ENCODE assay signal across 16 cellular contexts in genomic region chr2:45700407-45701013, GRCh38. TPM values are rescaled to one million over a fixed set of nuclear protein-coding genes. Genes with fewer than 3 reads are reported as not detected.
A peak's percentile ranks its signal among the peaks of the same experiment; 100 is the strongest.
DNase-seq lines count a peak whose midpoint lies in the region; ATAC-seq, FAIRE-seq and TF ChIP-seq lines count a peak whose summit lies in the region.
"Had no signal": no experiment of that assay in that cellular context is flagged by ENCODE, and none has a peak within 500 bp of the region (broad histone marks: within the 10 kb centered on the region; RNA-seq: fewer than 3 reads in every experiment).

No MANE protein-coding gene starts in this region.

- no peak for DNase-seq in GM13977 (ENCODE audit: low spot score)
- DNase-seq in MM.1S = no peak
- DNase-seq in effector memory CD8-positive, alpha-beta T cell = no peak
- no peak for DNase-seq in smooth muscle cell (lab: John Stamatoyannopoulos, UW; ENCODE audit: unreplicated experiment)
- DNase-seq in GF-D8 (lab: John Stamatoyannopoulos, UW) = no peak
- no peak for DNase-seq in NCI-H1417 treated with DMSO at 0.1 percent for 48 hours (lab: John Stamatoyannopoulos, UW)
- DNase-seq in H54 (ENCODE audit: insufficient read length, low spot score) = no peak
- DNase-seq: activated CD8-positive, alpha-beta memory T cell treated with anti-CD3 and anti-CD28 coated beads for 24 hours; activated naive CD4-positive, alpha-beta T cell treated with Interleukin-2 at 50 U/mL for 16 hours; CD8-positive, alpha-beta memory T cell; left ventricle myocardium inferior; SHP77; stimulated activated CD4-positive, alpha-beta T cell treated with anti-CD3 and anti-CD28 coated beads, Interleukin-1b, Interleukin-23, amount 100 ng/mL, for 48 hours had no signal

- no peak overlapping the region for H3K4me3 Mint-ChIP-seq in effector memory CD8-positive, alpha-beta T cell
- H3K4me3 Mint-ChIP-seq: neural crest cell had no signal

- no peaks in the 10 kb centered on the region for H3K27me3 Mint-ChIP-seq in effector memory CD8-positive, alpha-beta T cell
- H3K27me3 Mint-ChIP-seq: CD8-positive, alpha-beta memory T cell had no signal

- H3K9ac ChIP-seq in MM.1S (ENCODE audit: low read length) (no peak overlapping the region), smooth muscle cell (ENCODE audit: low read depth) (no peak overlapping the region)

- H3K9me3 ChIP-seq in MM.1S (replicated peaks; ENCODE audit: insufficient read depth, low read length) = no peaks in the 10 kb centered on the region
- H3K9me3 ChIP-seq in smooth muscle cell (replicated peaks; ENCODE audit: low read depth) = no peaks in the 10 kb centered on the region
- H3K9me3 ChIP-seq: left ventricle myocardium inferior, right atrium auricular region had no signal

- H2AFZ ChIP-seq in MM.1S (ENCODE audit: low read length) (no peak overlapping the region), smooth muscle cell (ENCODE audit: low read depth) (no peak overlapping the region)

- H3K36me3 Mint-ChIP-seq in effector memory CD8-positive, alpha-beta T cell (ENCODE audit: insufficient read depth) = peaks cover 3% of the 10 kb centered on the region

- no peaks in the 10 kb centered on the region for H3K9me3 Mint-ChIP-seq in effector memory CD8-positive, alpha-beta T cell
- H3K9me3 Mint-ChIP-seq: CD8-positive, alpha-beta memory T cell; neural crest cell had no signal

- peak overlapping the region; percentile 39; the same call in 1 of the 2 replicates for H3K4me2 ChIP-seq in MM.1S (ENCODE audit: low read depth, low read length)
- H3K4me2 ChIP-seq in smooth muscle cell = peak overlapping the region; percentile 47

- TF ChIP-seq POLR2A in H54 (IDR thresholded peaks at IDR 0.05; ENCODE audit: low read depth, low read length) = no peak

- no peaks in the 10 kb centered on the region for H3K27me3 ChIP-seq in MM.1S (replicated peaks; ENCODE audit: insufficient read depth, low read length)
- H3K27me3 ChIP-seq in smooth muscle cell (ENCODE audit: low read depth) = no peaks in the 10 kb centered on the region
- H3K27me3 ChIP-seq: right atrium auricular region had no signal

- H3K9me2 ChIP-seq in MM.1S (replicated peaks; ENCODE audit: insufficient read depth, low read length) = no peaks in the 10 kb centered on the region

- TF ChIP-seq CTCF in GM13977 (IDR thresholded peaks at IDR 0.05; ENCODE audit: extremely low read depth, insufficient read depth, missing control alignments) (peak; percentile 7), MM.1S (IDR thresholded peaks at IDR 0.05; ENCODE audit: low read length) (no peak), smooth muscle cell (IDR thresholded peaks at IDR 0.05; ENCODE audit: borderline replicate concordance, insufficient read depth, poor library complexity, severe bottlenecking) (no peak)

- H3K36me3 ChIP-seq in MM.1S (replicated peaks; ENCODE audit: insufficient read depth, low read length) (no peaks in the 10 kb centered on the region), smooth muscle cell (ENCODE audit: low read depth) (no peaks in the 10 kb centered on the region)
- H3K36me3 ChIP-seq: left ventricle myocardium inferior, right atrium auricular region had no signal

- H3K27ac ChIP-seq in MM.1S (ENCODE audit: low read length) (no peak overlapping the region), smooth muscle cell (ENCODE audit: low read depth) (peak overlapping the region; percentile 90)
- H3K27ac ChIP-seq: left ventricle myocardium inferior, right atrium auricular region had no signal

- ATAC-seq in effector memory CD8-positive, alpha-beta T cell (replicated peaks) = peak; percentile 16
- no peak for ATAC-seq in HG02981 (IDR thresholded peaks at IDR 0.05; ENCODE audit: unreplicated experiment)

- no peak overlapping the region for H3K27ac Mint-ChIP-seq in effector memory CD8-positive, alpha-beta T cell

- in situ Hi-C loops in GM13977 (cut with MboI; ENCODE audit: low pct_unique_long_range_greater_than_20kb, low sequenced_read_pairs, unreplicated experiment) = no loop called here

- H3K4me1 ChIP-seq in MM.1S (ENCODE audit: low read length) (peaks cover 11% of the 10 kb centered on the region; the same call in 1 of the 2 replicates), smooth muscle cell (ENCODE audit: low read depth) (peaks cover 17% of the 10 kb centered on the region)

- H4K20me1 ChIP-seq in MM.1S (ENCODE audit: insufficient read depth, low read length) (no peaks in the 10 kb centered on the region), smooth muscle cell (ENCODE audit: low read depth) (peaks cover 16% of the 10 kb centered on the region)

- 79% methylated on average over 10 of the region's 10 CpGs for WGBS in smooth muscle cell (ENCODE audit: low lambda C conversion rate)

- H3K4me3 ChIP-seq in MM.1S (ENCODE audit: low read length) (no peak overlapping the region), smooth muscle cell (no peak overlapping the region)
- H3K4me3 ChIP-seq: left ventricle myocardium inferior, right atrium auricular region had no signal

- FAIRE-seq in H54 (lab: Jason Lieb, UNC) = no peak

- peaks cover 19 to 27% of the 10 kb centered on the region in 2 donors for H3K4me1 Mint-ChIP-seq in effector memory CD8-positive, alpha-beta T cell (ENCODE audit: low read depth in 2 of 2)

- 0 out of 2 replicates have a peak, but pooled peaks cover 6% of the 10 kb centered on the region for H3K79me2 ChIP-seq in MM.1S (ENCODE audit: low read length)
- peaks cover 69% of the 10 kb centered on the region for H3K79me2 ChIP-seq in smooth muscle cell (ENCODE audit: low read depth)

- no peaks in the 10 kb centered on the region for H3F3A ChIP-seq in MM.1S (ENCODE audit: insufficient read depth, low read length)
- peaks cover 10% of the 10 kb centered on the region for H3F3A ChIP-seq in smooth muscle cell (ENCODE audit: low read depth)

RNA-seq across cellular contexts. Expression of gene PRKCE, which starts 49.0 kb away (rescaled TPM):
- total RNA-seq in smooth muscle cell = 16.2 and 20.6 TPM in 2 replicates
- 25.4 and 29.1 TPM in 2 replicates for polyA plus RNA-seq in smooth muscle cell
